Comparison of ENCODE assay signal across 11 cellular contexts in the genomic region with DNA sequence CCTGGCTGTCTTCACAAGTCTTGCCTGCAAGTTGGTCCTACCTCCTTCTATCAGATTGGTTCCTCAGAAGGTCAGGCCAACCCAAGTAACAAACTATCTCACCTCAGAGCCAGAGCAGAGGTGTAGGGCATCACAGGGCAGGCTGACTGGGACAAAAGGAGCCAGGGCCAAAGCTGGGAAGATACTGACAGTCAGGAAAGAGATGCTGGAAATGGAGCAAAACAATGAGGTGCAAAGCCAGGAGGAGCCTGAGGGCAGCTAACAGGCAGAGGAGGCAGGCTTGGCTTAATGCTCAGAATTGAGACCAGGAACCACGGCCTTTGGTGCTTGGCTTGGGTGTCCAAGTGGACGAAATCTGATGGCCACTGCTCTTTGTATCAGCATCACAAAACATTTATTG.
DNase-seq lines count a peak whose midpoint lies in the region; ATAC-seq, FAIRE-seq and TF ChIP-seq lines count a peak whose summit lies in the region.
"Had no signal": no experiment of that assay in that cellular context is flagged by ENCODE, and none has a peak within 500 bp of the region (broad histone marks: within the 10 kb centered on the region; RNA-seq: fewer than 3 reads in every experiment).

No MANE protein-coding gene starts in this region.

- H3K79me2 ChIP-seq in smooth muscle cell (ENCODE audit: low read depth) = peaks cover 70% of the 10 kb centered on the region

- no peak for TF ChIP-seq POLR2A in GM12892 (IDR thresholded peaks at IDR 0.05; ENCODE audit: low read depth, low read length)

- peaks cover 23% of the 10 kb centered on the region for H3F3A ChIP-seq in smooth muscle cell (ENCODE audit: low read depth)

- WGBS in liver = 68% methylated on average over 2 of the region's 2 CpGs
- 95% methylated on average over 2 of the region's 2 CpGs for WGBS in smooth muscle cell (ENCODE audit: low lambda C conversion rate)

- H3K4me3 ChIP-seq in liver (ENCODE audit: low read depth in 1 of 3, low read length in 3 of 3) = no peak overlapping the region
- H3K4me3 ChIP-seq in smooth muscle cell = no peak overlapping the region

- DNase-seq in GM12892 (ENCODE audit: insufficient read length) = no peak
- DNase-seq in activated CD4-positive, alpha-beta memory T cell treated with anti-CD3 and anti-CD28 coated beads for 36 hours = no peak
- DNase-seq in smooth muscle cell (lab: John Stamatoyannopoulos, UW; ENCODE audit: unreplicated experiment) = no peak
- no peak for DNase-seq in DMS79 treated with DMSO at 0.1 percent for 48 hours (lab: John Stamatoyannopoulos, UW)
- DNase-seq in HEK293T (ENCODE audit: extremely low spot score) = no peak
- DNase-seq: DMS 273 treated with DMSO at 0.1 percent for 48 hours; SK-N-SH; stimulated activated CD4-positive, alpha-beta T cell treated with anti-CD3 and anti-CD28 coated beads, Interleukin-2, amount 100 ng/mL, for 24 hours had no signal

- H3K36me3 ChIP-seq in liver (ENCODE audit: control insufficient read depth in 4 of 4, insufficient read depth in 3 of 4, low read depth in 1 of 4, low read length in 3 of 4) (no peaks in the 10 kb centered on the region), smooth muscle cell (ENCODE audit: low read depth) (no peaks in the 10 kb centered on the region)

- H3K27me3 ChIP-seq in liver (ENCODE audit: control insufficient read depth in 4 of 4, insufficient read depth in 4 of 4, low read length in 3 of 4) (no peaks in the 10 kb centered on the region), smooth muscle cell (ENCODE audit: low read depth) (no peaks in the 10 kb centered on the region)

- no peak for TF ChIP-seq CTCF in liver (IDR thresholded peaks at IDR 0.05; ENCODE audit: low read depth, low read length, missing input control)
- TF ChIP-seq CTCF in smooth muscle cell (IDR thresholded peaks at IDR 0.05; ENCODE audit: borderline replicate concordance, insufficient read depth, poor library complexity, severe bottlenecking) = no peak

- peak; percentile 9 for FAIRE-seq in GM12892 (lab: Jason Lieb, UNC)

- H2AFZ ChIP-seq in smooth muscle cell (ENCODE audit: low read depth) = no peak overlapping the region

- peak overlapping the region; percentile 93 for H3K27ac Mint-ChIP-seq in activated CD4-positive, alpha-beta memory T cell treated with anti-CD3 and anti-CD28 coated beads for 36 hours

- no peak overlapping the region for H3K4me2 ChIP-seq in smooth muscle cell
- H3K4me2 ChIP-seq: SK-N-SH had no signal

- no peaks in the 10 kb centered on the region for H3K9me3 ChIP-seq in liver (ENCODE audit: control insufficient read depth in 4 of 4, low read length in 3 of 4)
- no peaks in the 10 kb centered on the region for H3K9me3 ChIP-seq in smooth muscle cell (replicated peaks; ENCODE audit: low read depth)
- H3K9me3 ChIP-seq: SK-N-SH had no signal

- no peaks in the 10 kb centered on the region for H3K27me3 Mint-ChIP-seq in activated CD4-positive, alpha-beta memory T cell treated with anti-CD3 and anti-CD28 coated beads for 36 hours

- no peak overlapping the region for H3K4me3 Mint-ChIP-seq in activated CD4-positive, alpha-beta memory T cell treated with anti-CD3 and anti-CD28 coated beads for 36 hours

- H3K36me3 Mint-ChIP-seq in activated CD4-positive, alpha-beta memory T cell treated with anti-CD3 and anti-CD28 coated beads for 36 hours = peaks cover 8% of the 10 kb centered on the region

- H3K4me1 ChIP-seq in liver (ENCODE audit: control insufficient read depth in 4 of 4, insufficient read depth in 4 of 4, low read length in 3 of 4) = peaks cover 15 to 48% (median 33%) of the 10 kb centered on the region in 4 donors
- H3K4me1 ChIP-seq in smooth muscle cell (ENCODE audit: low read depth) = peaks cover 40% of the 10 kb centered on the region

- CTCF ChIA-PET in activated CD4-positive, alpha-beta memory T cell treated with anti-CD3 and anti-CD28 coated beads for 36 hours (lab: Charles Lee) = interaction anchor here (2.2 kb wide), 1 partner anchor 12 kb away, joined by 6 read pairs; no protein-coding TSS in a partner anchor
- CTCF ChIA-PET in HEK293T (lab: Yijun Ruan, JAX) = interaction anchor here (0.9 kb wide), 1 partner anchor 11 kb away, joined by 3 read pairs; no protein-coding TSS in a partner anchor

- TF ChIP-seq RAD21 in liver (IDR thresholded peaks at IDR 0.05) = no peak

- intact Hi-C loops in activated CD4-positive, alpha-beta memory T cell treated with anti-CD3 and anti-CD28 coated beads for 36 hours (cut with micrococcal nuclease) = no loop called here

- peaks cover 54% of the 10 kb centered on the region for H3K4me1 Mint-ChIP-seq in activated CD4-positive, alpha-beta memory T cell treated with anti-CD3 and anti-CD28 coated beads for 36 hours (ENCODE audit: low read depth)

- ATAC-seq in HG02840 (IDR thresholded peaks at IDR 0.05; ENCODE audit: low FRiP score, unreplicated experiment) (no peak), HG02884 (IDR thresholded peaks at IDR 0.05; ENCODE audit: unreplicated experiment) (no peak)

- H4K20me1 ChIP-seq in smooth muscle cell (ENCODE audit: low read depth) = peaks cover 74% of the 10 kb centered on the region

- H3K9me3 Mint-ChIP-seq in activated CD4-positive, alpha-beta memory T cell treated with anti-CD3 and anti-CD28 coated beads for 36 hours = no peaks in the 10 kb centered on the region

- H3K27ac ChIP-seq in liver (ENCODE audit: low read depth in 1 of 2, low read length in 2 of 2) (peak overlapping the region; percentile 90 to 97), smooth muscle cell (ENCODE audit: low read depth) (peak overlapping the region; percentile 87)

- POLR2A ChIA-PET in activated CD4-positive, alpha-beta memory T cell treated with anti-CD3 and anti-CD28 coated beads for 36 hours (lab: Charles Lee) = interaction anchor here (7.3 kb wide), 1 partner anchor 24 kb away, joined by 211 read pairs; a partner anchor contains a TSS
- POLR2A ChIA-PET in HEK293T (lab: Yijun Ruan, JAX) = no interaction called here

- H3K9ac ChIP-seq in liver (ENCODE audit: low read depth in 1 of 2, low read length in 2 of 2) (no peak overlapping the region), smooth muscle cell (ENCODE audit: low read depth) (no peak overlapping the region)
- H3K9ac ChIP-seq: SK-N-SH had no signal

TF ChIP-seq in liver, 16 proteins besides CTCF, POLR2A, EP300 and RAD21 (continues in another document):
- no peak for TF ChIP-seq GABPA (IDR thresholded peaks at IDR 0.05 in 1 of 2, conservative IDR thresholded peaks at IDR 0.05 in 1 of 2)
- TF ChIP-seq ZBTB33 (IDR thresholded peaks at IDR 0.05) = no peak
- no peak for TF ChIP-seq FOXA2 (IDR thresholded peaks at IDR 0.05)
- TF ChIP-seq JUND (IDR thresholded peaks at IDR 0.05) = no peak
- no peak for TF ChIP-seq FOXA1 (IDR thresholded peaks at IDR 0.05)
- no peak for TF ChIP-seq YY1 (IDR thresholded peaks at IDR 0.05)
- TF ChIP-seq SP1 (IDR thresholded peaks at IDR 0.05) = no peak
- no peak for TF ChIP-seq HNF4G (IDR thresholded peaks at IDR 0.05)
- TF ChIP-seq HNF4A (conservative IDR thresholded peaks at IDR 0.05) = no peak

TF ChIP-seq in HEK293T, 16 proteins besides CTCF, POLR2A, EP300 and RAD21:
- TF ChIP-seq HDGF (IDR thresholded peaks at IDR 0.05; ENCODE audit: borderline replicate concordance) = no peak
